1 cellular context compared by ENCODE assay signal in the genomic region with DNA sequence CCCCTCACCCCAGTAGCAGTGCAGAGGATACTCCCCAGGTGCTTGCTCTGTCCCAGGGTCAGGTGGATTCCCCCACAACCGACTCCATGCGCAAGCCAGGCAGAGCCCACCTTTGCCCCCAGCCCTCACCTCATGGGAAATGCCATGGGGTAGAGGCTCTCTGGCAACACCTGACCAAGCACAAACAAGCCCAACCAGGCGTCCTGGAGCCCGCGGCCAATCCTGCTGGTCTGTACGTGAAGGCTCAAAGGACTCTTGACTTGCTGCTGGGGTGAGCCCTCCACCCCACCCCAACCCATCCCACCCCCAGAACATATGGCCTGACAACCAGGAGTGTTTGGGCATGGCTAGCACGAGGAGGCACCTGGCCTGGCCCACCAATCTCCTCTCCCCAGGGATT.
TF ChIP-seq lines count a peak whose summit lies in the region.

No MANE protein-coding gene starts in this region.

TF ChIP-seq in H1, 55 proteins besides CTCF, POLR2A, EP300 and RAD21:
- TF ChIP-seq TEAD4 (IDR thresholded peaks at IDR 0.05; ENCODE audit: low read depth, low read length) (no peak), FOSL1 (IDR thresholded peaks at IDR 0.05; ENCODE audit: insufficient read depth, low read depth, low read length) (no peak), TAF1 (IDR thresholded peaks at IDR 0.05; ENCODE audit: low read depth, low read length) (no peak), EZH2 (IDR thresholded peaks at IDR 0.05; ENCODE audit: low read depth, low read length, severe bottlenecking) (no peak), RNF2 (IDR thresholded peaks at IDR 0.05; ENCODE audit: borderline replicate concordance, low read depth, low read length, missing control alignments, poor library complexity, severe bottlenecking) (no peak), BCL11A (IDR thresholded peaks at IDR 0.05; ENCODE audit: low read depth in 2 of 2, low read length in 2 of 2) (no peak), ZNF274 (IDR thresholded peaks at IDR 0.05; ENCODE audit: borderline replicate concordance, extremely low read depth, low read length) (no peak), HDAC2 (IDR thresholded peaks at IDR 0.05; ENCODE audit: borderline replicate concordance in 1 of 2, low read depth in 2 of 2, low read length in 2 of 2) (no peak)
